Comparison of ENCODE assay signal across 20 cellular contexts in the genomic region with DNA sequence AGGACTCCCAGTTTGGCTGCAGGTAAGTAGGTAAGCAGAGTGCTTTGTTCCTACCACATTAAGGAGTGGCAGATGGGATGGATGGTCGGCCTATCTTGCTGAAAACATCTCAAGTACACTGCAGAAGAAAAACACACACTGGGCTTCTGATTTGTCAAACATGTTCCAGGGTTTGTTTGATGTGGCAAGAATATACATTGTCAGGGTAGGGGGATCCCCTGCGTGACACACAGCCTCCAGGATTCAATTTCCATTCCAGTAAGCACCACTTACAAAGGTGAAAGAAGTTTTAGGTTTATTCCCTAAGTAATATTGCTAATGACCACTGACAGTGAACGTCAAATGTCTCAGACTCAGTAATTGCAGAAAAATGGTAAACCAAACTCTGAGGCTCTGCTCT.
"Had no signal": no experiment of that assay in that cellular context is flagged by ENCODE, and none has a peak within 500 bp of the region (broad histone marks: within the 10 kb centered on the region; RNA-seq: fewer than 3 reads in every experiment).

No MANE protein-coding gene starts in this region.

- DNase-seq: activated CD4-positive, alpha-beta T cell treated with anti-CD3 and anti-CD28 coated beads for 1 hour; activated CD8-positive, alpha-beta memory T cell treated with anti-CD3 and anti-CD28 coated beads, Interleukin-2, amount 50 U/mL, for 48 hours; activated naive CD4-positive, alpha-beta T cell; aorta; effector CD4-positive, alpha-beta T cell; erythroblast; foreskin fibroblast; heart right ventricle; islet precursor cell; left cardiac atrium; retina; sigmoid colon; stimulated activated CD4-positive, alpha-beta T cell treated with anti-CD3 and anti-CD28 coated beads, Interleukin-4, amount 100 ng/mL, for 24 hours; stomach; T-helper 1 cell; WERI-Rb-1 had no signal

- H3K9me3 Mint-ChIP-seq: activated T-helper 2 cell treated with anti-CD3 and anti-CD28 coated beads, Interferon-gamma antibody, Interleukin-2, Interleukin-4, amounts not matched to agents 10 μg/mL and 5 μg/mL and 100 μg/mL, durations not matched to agents 14 hours and 24 hours and 36 hours; brain; natural killer cell treated with Interleukin-12 subunit alpha and Interleukin-12 subunit beta and Interleukin-15 and Interleukin-18, amount 100 ng/mL, for 72 hours had no signal

- ATAC-seq: heart right ventricle; left cardiac atrium; natural killer cell treated with Interleukin-12 subunit alpha and Interleukin-12 subunit beta and Interleukin-15 and Interleukin-18, amount 100 ng/mL, for 72 hours had no signal

- H3K27ac Mint-ChIP-seq: activated T-helper 2 cell treated with anti-CD3 and anti-CD28 coated beads, Interferon-gamma antibody, Interleukin-2, Interleukin-4, amounts not matched to agents 10 μg/mL and 5 μg/mL and 100 μg/mL, durations not matched to agents 14 hours and 24 hours and 36 hours; natural killer cell treated with Interleukin-12 subunit alpha and Interleukin-12 subunit beta and Interleukin-15 and Interleukin-18, amount 100 ng/mL, for 72 hours; progenitor cell of endocrine pancreas had no signal

- H3K4me3 Mint-ChIP-seq: brain; natural killer cell treated with Interleukin-12 subunit alpha and Interleukin-12 subunit beta and Interleukin-15 and Interleukin-18, amount 100 ng/mL, for 72 hours had no signal

- H3K36me3 Mint-ChIP-seq: brain; natural killer cell treated with Interleukin-12 subunit alpha and Interleukin-12 subunit beta and Interleukin-15 and Interleukin-18, amount 100 ng/mL, for 72 hours had no signal
